21 cellular contexts compared by ENCODE assay signal in the genomic region with DNA sequence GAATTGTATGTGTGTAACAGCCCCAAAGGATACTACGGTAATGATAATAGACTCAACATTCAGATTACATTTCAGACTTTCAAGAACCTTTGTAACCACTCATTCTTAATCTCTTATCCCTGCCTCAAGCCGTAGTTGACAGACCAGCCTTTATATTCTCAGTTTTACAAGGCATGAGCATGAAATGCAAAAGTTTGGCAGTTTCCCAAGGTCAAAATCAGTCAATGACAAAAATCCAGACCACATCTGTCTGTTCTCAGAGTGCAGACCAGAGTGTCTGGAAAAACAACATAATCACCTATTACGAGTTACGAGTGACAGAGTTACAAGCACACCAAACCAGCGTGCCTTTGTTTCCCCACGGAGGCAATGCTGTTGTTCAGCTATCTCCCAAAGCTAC.
"Had no signal": no experiment of that assay in that cellular context is flagged by ENCODE, and none has a peak within 500 bp of the region (broad histone marks: within the 10 kb centered on the region; RNA-seq: fewer than 3 reads in every experiment).

No MANE protein-coding gene starts in this region.

- H3K4me3 Mint-ChIP-seq: IgD-negative memory B cell, T-cell had no signal

- DNase-seq: Kasumi-1, MM.1S, NCI-H1092 treated with DMSO at 0.1 percent for 48 hours, NCI-H1436, NCI-H187, NCI-H2029, NCI-H2081 treated with DMSO at 0.1 percent for 48 hours, NCI-H2171, NCI-H226, NCI-H446, NCI-H510A, NCI-H526, NCI-H748 treated with DMSO at 0.1 percent for 48 hours, RPMI8226, SHP77, SW 1271, T-cell had no signal

- H3K27ac ChIP-seq: HL-60, KMS-11 had no signal

- H3K27me3 Mint-ChIP-seq: IgD-negative memory B cell, T-cell had no signal

- H3K27ac Mint-ChIP-seq: IgD-negative memory B cell, T-cell had no signal

- H3K4me2 ChIP-seq: KMS-11 had no signal

- H3K4me1 Mint-ChIP-seq: IgD-negative memory B cell, T-cell had no signal

- H3K9ac ChIP-seq: KMS-11 had no signal

- H3K4me3 ChIP-seq: K562 had no signal

- ATAC-seq: T-cell had no signal
